In genomic region chr21:27719226-27719625, GRCh38 we compare ENCODE assay signal across 20 cellular contexts.
"Had no signal": no experiment of that assay in that cellular context is flagged by ENCODE, and none has a peak within 500 bp of the region (broad histone marks: within the 10 kb centered on the region; RNA-seq: fewer than 3 reads in every experiment).

No MANE protein-coding gene starts in this region.

- H3K4me2 ChIP-seq: SK-N-SH had no signal

- H3K9me3 ChIP-seq: MG63, SK-N-SH had no signal

- H3K36me3 ChIP-seq: MG63 had no signal

- ATAC-seq: Panc1, PC-3 had no signal

- DNase-seq: Karpas-422, KG1, MG63, NCI-H1092, NCI-H1105 treated with DMSO at 0.1 percent for 48 hours, NCI-H1417 treated with DMSO at 0.1 percent for 48 hours, NCI-H187, NCI-H2029, NCI-H2081 treated with DMSO at 0.1 percent for 48 hours, NCI-H2171, NCI-H226, NCI-H510A, NCI-H524 treated with DMSO at 0.1 percent for 48 hours, NCI-H69, NCI-H774, PC-3, SHP77, SK-N-SH had no signal

- H3K27ac ChIP-seq: RWPE1 had no signal

- H3K27me3 ChIP-seq: MG63 had no signal

- H3K4me3 ChIP-seq: MG63 had no signal

- H3K9ac ChIP-seq: SK-N-SH had no signal
